29 cellular contexts compared by ENCODE assay signal in genomic region chr5:77428033-77428432, GRCh38.
DNase-seq lines count a peak whose midpoint lies in the region; ATAC-seq and TF ChIP-seq lines count a peak whose summit lies in the region.
"Had no signal": no experiment of that assay in that cellular context is flagged by ENCODE, and none has a peak within 500 bp of the region (broad histone marks: within the 10 kb centered on the region; RNA-seq: fewer than 3 reads in every experiment).

No MANE protein-coding gene starts in this region.

- H3K4me1 ChIP-seq in ACC112 (ENCODE audit: control insufficient read depth, insufficient read depth, low read length, unreplicated experiment) (peaks cover 41% of the 10 kb centered on the region), GM23248 (ENCODE audit: insufficient read depth) (peaks cover 60% of the 10 kb centered on the region), smooth muscle cell (ENCODE audit: low read depth) (no peaks in the 10 kb centered on the region)
- H3K4me1 ChIP-seq: BLaER1 treated with 17β-estradiol and CSF1 and Interleukin-3, amounts not matched to agents 10 nM and 100 nM; colonic mucosa had no signal

- no peaks in the 10 kb centered on the region for H3K27me3 Mint-ChIP-seq in T-helper 17 cell

- 0 out of 2 replicates have a peak overlapping the region, but pooled peaks have one; percentile 17 for H3K9ac ChIP-seq in GM23248
- no peak overlapping the region for H3K9ac ChIP-seq in smooth muscle cell (ENCODE audit: low read depth)
- H3K9ac ChIP-seq: BLaER1 treated with 17β-estradiol and CSF1 and Interleukin-3, amounts not matched to agents 10 nM and 100 nM had no signal

- TF ChIP-seq CTCF in fibroblast of mammary gland (conservative IDR thresholded peaks at IDR 0.05; ENCODE audit: control insufficient read depth, insufficient read depth, low read depth, low read length) (no peak), smooth muscle cell (IDR thresholded peaks at IDR 0.05; ENCODE audit: borderline replicate concordance, insufficient read depth, poor library complexity, severe bottlenecking) (no peak)

- in situ Hi-C loops in GM23248 (cut with MboI): no loop called here

- H3K9me3 ChIP-seq in GM23248 (ENCODE audit: low read depth): no peaks in the 10 kb centered on the region
- no peaks in the 10 kb centered on the region for H3K9me3 ChIP-seq in smooth muscle cell (replicated peaks; ENCODE audit: low read depth)
- H3K9me3 ChIP-seq in T-helper 17 cell (ENCODE audit: control insufficient read depth, low read length, poor library complexity, severe bottlenecking): no peaks in the 10 kb centered on the region
- H3K9me3 ChIP-seq: colonic mucosa, SJSA1 had no signal

- H4K20me1 ChIP-seq in GM23248 (ENCODE audit: insufficient read depth) (no peaks in the 10 kb centered on the region), smooth muscle cell (ENCODE audit: low read depth) (no peaks in the 10 kb centered on the region)
- H4K20me1 ChIP-seq: BLaER1 treated with 17β-estradiol and CSF1 and Interleukin-3, amounts not matched to agents 10 nM and 100 nM had no signal

- H3K79me2 ChIP-seq in ACC112 (ENCODE audit: control insufficient read depth, insufficient read depth, low read length, unreplicated experiment): no peaks in the 10 kb centered on the region
- H3K79me2 ChIP-seq in GM23248 (ENCODE audit: insufficient read depth): no peaks in the 10 kb centered on the region
- no peaks in the 10 kb centered on the region for H3K79me2 ChIP-seq in smooth muscle cell (ENCODE audit: low read depth)

- no peak overlapping the region for H3K27ac Mint-ChIP-seq in T-helper 17 cell
- H3K27ac Mint-ChIP-seq: activated naive CD4-positive, alpha-beta T cell treated with anti-CD3 and anti-CD28 coated beads, Interleukin-2, amount 50 U/mL, for 72 hours; H9; natural killer cell had no signal

- H3K36me3 ChIP-seq in ACC112 (ENCODE audit: insufficient read depth, low read length): peaks cover 25% of the 10 kb centered on the region
- H3K36me3 ChIP-seq in GM23248 (ENCODE audit: low read depth): peaks cover 23% of the 10 kb centered on the region
- peaks cover 4% of the 10 kb centered on the region for H3K36me3 ChIP-seq in smooth muscle cell (ENCODE audit: low read depth)

- no peak for ATAC-seq in T-helper 17 cell
- ATAC-seq: activated naive CD4-positive, alpha-beta T cell treated with anti-CD3 and anti-CD28 coated beads, Interleukin-2, amount 50 U/mL, for 72 hours; esophagus mucosa; left lobe of liver; natural killer cell had no signal

- DNase-seq in GM23248 (peak; percentile 49), fibroblast of mammary gland (ENCODE audit: low read depth) (peak; percentile 53), smooth muscle cell (lab: John Stamatoyannopoulos, UW; ENCODE audit: unreplicated experiment) (no peak), T-helper 17 cell (no peak), OCI-M1 (lab: John Stamatoyannopoulos, UW) (no peak), HuH-7.5 (ENCODE audit: low spot score) (no peak)
- DNase-seq in stimulated activated CD8-positive, alpha-beta memory T cell treated with anti-CD3 and anti-CD28 coated beads, Interleukin-4, amount 100 ng/mL, for 48 hours: no peak
- DNase-seq: activated CD4-positive, alpha-beta T cell treated with anti-CD3 and anti-CD28 coated beads for 1 hour; activated T-cell treated with anti-CD3 and anti-CD28 coated beads for 4 hours; anterior cingulate cortex; colonic mucosa; DMS53; H9; KG1; natural killer cell; NCI-H1417 treated with DMSO at 0.1 percent for 48 hours; NCI-H2081 treated with DMSO at 0.1 percent for 48 hours; NCI-H345; NCI-H748 treated with DMSO at 0.1 percent for 48 hours; occipital lobe; small intestine; stimulated activated CD4-positive, alpha-beta T cell treated with anti-CD3 and anti-CD28 coated beads, Interleukin-1b, Interleukin-23, amount 100 ng/mL, for 48 hours had no signal

- no peak overlapping the region for H3K4me3 Mint-ChIP-seq in T-helper 17 cell
- H3K4me3 Mint-ChIP-seq: H9, natural killer cell had no signal

- no peaks in the 10 kb centered on the region for H3K4me1 Mint-ChIP-seq in T-helper 17 cell
- H3K4me1 Mint-ChIP-seq: natural killer cell had no signal

- H3F3A ChIP-seq in GM23248 (ENCODE audit: insufficient read depth) (peaks cover 86% of the 10 kb centered on the region), smooth muscle cell (ENCODE audit: low read depth) (no peaks in the 10 kb centered on the region)

- peak overlapping the region; percentile 33; the same call in 1 of the 2 replicates for H3K4me3 ChIP-seq in ACC112 (ENCODE audit: low read depth, low read length)
- peak overlapping the region; percentile 3; the same call in 1 of the 2 replicates for H3K4me3 ChIP-seq in GM23248
- H3K4me3 ChIP-seq in fibroblast of mammary gland (ENCODE audit: control insufficient read depth, low read depth, low read length): no peak overlapping the region
- H3K4me3 ChIP-seq in smooth muscle cell: no peak overlapping the region
- H3K4me3 ChIP-seq: BLaER1 treated with 17β-estradiol and CSF1 and Interleukin-3, amounts not matched to agents 10 nM and 100 nM; cardiac muscle cell; colonic mucosa; SJSA1 had no signal

- H3K27me3 ChIP-seq in ACC112 (ENCODE audit: insufficient read depth, low read length): no peaks in the 10 kb centered on the region
- H3K27me3 ChIP-seq in GM23248 (replicated peaks; ENCODE audit: insufficient read depth): no peaks in the 10 kb centered on the region
- no peaks in the 10 kb centered on the region for H3K27me3 ChIP-seq in smooth muscle cell (ENCODE audit: low read depth)
- H3K27me3 ChIP-seq: BLaER1 treated with 17β-estradiol and CSF1 and Interleukin-3, amounts not matched to agents 10 nM and 100 nM; cardiac muscle cell; colonic mucosa; SJSA1 had no signal

- H3K9me2 ChIP-seq in GM23248 (ENCODE audit: insufficient read depth): no peaks in the 10 kb centered on the region

- H2AFZ ChIP-seq in ACC112 (ENCODE audit: low read length, unreplicated experiment): no peak overlapping the region
- no peak overlapping the region for H2AFZ ChIP-seq in GM23248
- no peak overlapping the region for H2AFZ ChIP-seq in smooth muscle cell (ENCODE audit: low read depth)

- peak overlapping the region; percentile 69 for H3K27ac ChIP-seq in ACC112 (ENCODE audit: low read depth, low read length)
- peak overlapping the region; percentile 29 for H3K27ac ChIP-seq in GM23248
- H3K27ac ChIP-seq in smooth muscle cell (ENCODE audit: low read depth): peak overlapping the region; percentile 5
- H3K27ac ChIP-seq: BLaER1 treated with 17β-estradiol and CSF1 and Interleukin-3, amounts not matched to agents 10 nM and 100 nM; cardiac muscle cell; colonic mucosa; SJSA1 had no signal

- peaks cover 2% of the 10 kb centered on the region for H3K36me3 Mint-ChIP-seq in T-helper 17 cell (ENCODE audit: low read depth)
- H3K36me3 Mint-ChIP-seq: activated naive CD4-positive, alpha-beta T cell treated with anti-CD3 and anti-CD28 coated beads, Interleukin-2, amount 50 U/mL, for 72 hours; natural killer cell had no signal

- H3K4me2 ChIP-seq in GM23248 (ENCODE audit: unreplicated experiment): peak overlapping the region; percentile 56
- H3K4me2 ChIP-seq in smooth muscle cell: no peak overlapping the region
- H3K4me2 ChIP-seq: BLaER1 treated with 17β-estradiol and CSF1 and Interleukin-3, amounts not matched to agents 10 nM and 100 nM had no signal

Comparison
In these comparisons a context has a peak if more than half of its experiments do, and no peak if none do; other contexts are left out.
1. H3K27ac ChIP-seq: peak in every context shown above with its lines; median percentile 69 in ACC112; 29 in GM23248; 5 in smooth muscle cell.
2. H3K4me3 ChIP-seq: peak in ACC112 (single experiment) and GM23248 (single experiment); none in fibroblast of mammary gland (single experiment) and smooth muscle cell (single experiment).
3. DNase-seq: peak in GM23248 (single experiment) and fibroblast of mammary gland (single experiment); none in smooth muscle cell (single experiment), stimulated activated CD8-positive, alpha-beta memory T cell treated with anti-CD3 and anti-CD28 coated beads, Interleukin-4, amount 100 ng/mL, for 48 hours (single experiment), T-helper 17 cell (0 of 3), OCI-M1 (single experiment) and HuH-7.5 (single experiment).